23 cellular contexts compared by ENCODE assay signal in the genomic region with DNA sequence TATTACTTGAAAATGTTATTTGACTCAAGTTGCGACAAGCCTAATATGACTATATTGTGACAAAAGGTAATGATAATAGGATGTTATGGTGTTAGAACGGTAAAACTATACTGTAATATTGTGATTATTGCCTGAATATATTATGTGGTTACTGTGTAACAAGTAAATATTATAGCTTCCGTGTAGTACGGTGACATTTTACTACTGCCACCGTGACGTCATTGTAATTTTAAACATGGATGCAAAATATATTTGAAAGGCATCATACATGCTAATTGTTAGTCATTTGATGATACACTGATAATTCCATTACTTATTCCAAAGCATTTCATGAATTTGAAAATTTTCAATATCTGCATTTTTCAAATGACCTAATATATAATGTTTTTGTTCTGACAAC.
"Had no signal": no experiment of that assay in that cellular context is flagged by ENCODE, and none has a peak within 500 bp of the region (broad histone marks: within the 10 kb centered on the region; RNA-seq: fewer than 3 reads in every experiment).

No MANE protein-coding gene starts in this region.

- DNase-seq: activated B cell treated with CpG ODN at 0.5 μM for 24 hours; activated CD4-positive, alpha-beta T cell treated with anti-CD3 and anti-CD28 coated beads, Interleukin-2, amount 50 U/mL, for 1 hour; activated CD8-positive, alpha-beta T cell treated with anti-CD3 and anti-CD28 coated beads for 36 hours; activated T-cell treated with anti-CD3 and anti-CD28 coated beads, Interleukin-2, amount 50 U/mL, for 4 hours; anterior cingulate cortex; cerebellar nuclear complex; colonic mucosa; effector memory CD4-positive, alpha-beta T cell; erythroblast; gastrocnemius medialis; glutamatergic neuron; left cardiac atrium; mammary epithelial cell; naive B cell; nephron progenitor cell; nucleus accumbens; pancreas; right cardiac atrium; spleen; stimulated activated naive CD4-positive, alpha-beta T cell; T-helper 1 cell; tibial artery had no signal

- H3K27ac ChIP-seq: colonic mucosa, gastrocnemius medialis, pancreas, spleen, suprapubic skin, tibial artery had no signal

- H3K4me1 ChIP-seq: colonic mucosa had no signal

- H3K9me3 ChIP-seq: colonic mucosa, gastrocnemius medialis, pancreas, spleen, suprapubic skin, tibial artery had no signal

- H3K4me3 ChIP-seq: colonic mucosa, gastrocnemius medialis, spleen, suprapubic skin, tibial artery had no signal

- ATAC-seq: activated CD8-positive, alpha-beta T cell treated with anti-CD3 and anti-CD28 coated beads for 36 hours; activated T-cell treated with anti-CD3 and anti-CD28 coated beads, Interleukin-2, amount 50 U/mL, for 4 hours; gastrocnemius medialis; left cardiac atrium; pancreas; right cardiac atrium had no signal

- H3K27me3 ChIP-seq: colonic mucosa, gastrocnemius medialis, pancreas, spleen, suprapubic skin, tibial artery had no signal

- H3K36me3 ChIP-seq: colonic mucosa, gastrocnemius medialis, pancreas, spleen, suprapubic skin, tibial artery had no signal
